ENCODE assay signal across 8 cellular contexts in the genomic region with DNA sequence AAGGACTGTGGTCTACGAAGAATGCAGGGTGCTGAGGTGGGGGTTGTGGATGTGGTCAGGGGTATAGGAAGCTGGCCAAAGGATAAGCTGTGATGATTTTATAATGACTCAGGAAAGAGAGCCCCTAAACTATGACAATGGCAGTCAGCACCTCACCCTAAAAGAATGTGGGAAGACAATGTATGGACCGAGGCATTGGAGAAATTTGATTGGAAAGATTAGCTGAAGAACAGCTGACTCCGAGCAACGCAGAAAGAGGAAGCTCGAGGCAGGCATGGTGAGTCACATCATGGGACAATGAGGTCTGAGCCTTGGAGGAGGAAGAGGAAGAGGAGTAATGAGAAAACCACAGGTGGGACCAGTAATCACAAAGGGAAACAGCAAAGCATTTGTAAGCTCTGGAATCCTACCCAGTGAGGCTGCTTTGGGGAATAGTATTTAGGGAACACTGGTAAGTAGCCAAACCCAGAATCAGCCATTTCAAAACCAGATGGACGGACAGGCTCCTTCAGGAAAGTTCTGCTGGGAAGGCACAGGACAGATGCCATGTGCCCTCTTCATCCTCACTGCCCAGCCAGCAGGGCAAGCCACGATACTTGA.
DNase-seq lines count a peak whose midpoint lies in the region; ATAC-seq, FAIRE-seq and TF ChIP-seq lines count a peak whose summit lies in the region.

No MANE protein-coding gene starts in this region.

- CTCF ChIA-PET in SK-N-SH (lab: Yijun Ruan, JAX), result no interaction called here

- peaks cover 92% of the 10 kb centered on the region for H3K79me2 ChIP-seq in SK-N-SH (ENCODE audit: insufficient read depth)

- no peaks in the 10 kb centered on the region for H3K27me3 Mint-ChIP-seq in osteocyte (ENCODE audit: unreplicated experiment)

- FAIRE-seq in GM18507 (lab: Jason Lieb, UNC), result peak; percentile 56

- H3K9me2 ChIP-seq in SK-N-SH, result no peaks in the 10 kb centered on the region

- no peak overlapping the region for H2AFZ ChIP-seq in SK-N-SH (ENCODE audit: low read depth)

- H3K9me3 ChIP-seq in SK-N-SH (no peaks in the 10 kb centered on the region), gastroesophageal sphincter (no peaks in the 10 kb centered on the region), sigmoid colon (no peaks in the 10 kb centered on the region)

- no peak overlapping the region for H3K27ac Mint-ChIP-seq in osteocyte (ENCODE audit: unreplicated experiment)

- 31% methylated on average over 7 of the region's 7 CpGs for WGBS in SK-N-SH (ENCODE audit: low lambda C conversion rate)
- 55 to 87% methylated on average over 6 to 7 of the region's 7 CpGs for WGBS in gastroesophageal sphincter (ENCODE audit: low coverage in 1 of 2), 2 donors
- WGBS in sigmoid colon, 2 donors, result 36 to 50% methylated on average over 7 of the region's 7 CpGs

- H3K27me3 ChIP-seq in SK-N-SH (ENCODE audit: insufficient read depth) (no peaks in the 10 kb centered on the region), gastroesophageal sphincter (no peaks in the 10 kb centered on the region), sigmoid colon (no peaks in the 10 kb centered on the region)

- no peak for TF ChIP-seq CTCF in SK-N-SH (IDR thresholded peaks at IDR 0.05)
- no peak for TF ChIP-seq CTCF in gastroesophageal sphincter (IDR thresholded peaks at IDR 0.05)
- no peak for TF ChIP-seq CTCF in sigmoid colon (IDR thresholded peaks at IDR 0.05)
- no peak for TF ChIP-seq CTCF in osteocyte (IDR thresholded peaks at IDR 0.05)

- H3F3A ChIP-seq in SK-N-SH (replicated peaks; ENCODE audit: insufficient read depth), result peaks cover 22% of the 10 kb centered on the region

- no peak for TF ChIP-seq RAD21 in SK-N-SH (IDR thresholded peaks at IDR 0.05; ENCODE audit: low read length)

- no peak for TF ChIP-seq POLR2A in gastroesophageal sphincter (IDR thresholded peaks at IDR 0.05)
- no peak for TF ChIP-seq POLR2A in sigmoid colon (IDR thresholded peaks at IDR 0.05)

- intact Hi-C loops in sigmoid colon (cut with DNase I), result no loop called here

- POLR2A ChIA-PET in SK-N-SH (lab: Yijun Ruan, JAX), result interaction anchor here (0.7 kb wide), 1 partner anchor 10 kb away, joined by 3 read pairs; no protein-coding TSS in a partner anchor

- peaks cover 11% of the 10 kb centered on the region for H3K36me3 Mint-ChIP-seq in osteocyte (ENCODE audit: unreplicated experiment)

- H4K20me1 ChIP-seq in SK-N-SH (ENCODE audit: insufficient read depth), result no peaks in the 10 kb centered on the region

- H3K4me3 ChIP-seq in SK-N-SH (ENCODE audit: low read depth in 2 of 2, low read length in 1 of 2) (no peak overlapping the region), gastroesophageal sphincter (no peak overlapping the region), sigmoid colon (no peak overlapping the region)

- no peak for DNase-seq in GM18507 (ENCODE audit: extremely low spot score, insufficient read length, low read depth)
- DNase-seq in SK-N-SH, result no peak
- peak; percentile 69 for DNase-seq in sigmoid colon
- DNase-seq in NCI-H446 (lab: John Stamatoyannopoulos, UW), result no peak
- no peak for DNase-seq in stimulated activated CD4-positive, alpha-beta T cell treated with anti-CD3 and anti-CD28 coated beads, Interleukin-4, amount 100 ng/mL, for 1 hour
- DNase-seq in osteocyte (ENCODE audit: extremely low spot score, unreplicated experiment), result no peak

- peak overlapping the region in 1 of 2 experiments; percentile 96; a peak in 2 of 4 replicates for H3K27ac ChIP-seq in SK-N-SH (ENCODE audit: low read depth in 2 of 2, low read length in 1 of 2)
- H3K27ac ChIP-seq in gastroesophageal sphincter, result peak overlapping the region in 3 of 4 donors; percentile 53 to 55 (median 53)
- H3K27ac ChIP-seq in sigmoid colon, result peak overlapping the region; percentile 9 to 56 (median 22)

- H3K9me3 Mint-ChIP-seq in osteocyte (ENCODE audit: unreplicated experiment), result no peaks in the 10 kb centered on the region

- peaks cover 44% of the 10 kb centered on the region for H3K4me1 Mint-ChIP-seq in osteocyte (ENCODE audit: unreplicated experiment)

- peak; percentile 34 for ATAC-seq in gastroesophageal sphincter
- ATAC-seq in HG02571 (IDR thresholded peaks at IDR 0.05; ENCODE audit: unreplicated experiment), result no peak

- H3K4me3 Mint-ChIP-seq in osteocyte (ENCODE audit: unreplicated experiment), result no peak overlapping the region

- TF ChIP-seq EP300 in SK-N-SH (IDR thresholded peaks at IDR 0.05; ENCODE audit: borderline replicate concordance in 1 of 2, low read depth in 1 of 2, low read length in 1 of 2) (peak in 1 of 2 experiments; percentile 96; a peak in 2 of 4 replicates), gastroesophageal sphincter (IDR thresholded peaks at IDR 0.05) (no peak), sigmoid colon (IDR thresholded peaks at IDR 0.05) (no peak)

- H3K4me2 ChIP-seq in SK-N-SH, result peak overlapping the region; percentile 59

- peaks cover 0 to 2% of the 10 kb centered on the region in 2 experiments for H3K36me3 ChIP-seq in SK-N-SH (replicated peaks in 1 of 2; ENCODE audit: control insufficient read depth in 1 of 2, insufficient read depth in 2 of 2, low read length in 1 of 2)
- H3K36me3 ChIP-seq in gastroesophageal sphincter, result no peaks in the 10 kb centered on the region
- H3K36me3 ChIP-seq in sigmoid colon, result no peaks in the 10 kb centered on the region

- peak overlapping the region; percentile 38 for H3K9ac ChIP-seq in SK-N-SH

- H3K4me1 ChIP-seq in SK-N-SH (ENCODE audit: control insufficient read depth in 1 of 2, insufficient read depth in 2 of 2, low read depth in 1 of 2, low read length in 1 of 2) (peaks cover 10 to 12% of the 10 kb centered on the region in 2 experiments; a peak in 3 of 4 replicates), gastroesophageal sphincter (peaks cover 9 to 66% (median 10%) of the 10 kb centered on the region in 3 donors), sigmoid colon (peaks cover 0 to 20% (median 16%) of the 10 kb centered on the region in 4 donors)

TF ChIP-seq in SK-N-SH, 30 proteins besides CTCF, POLR2A, EP300 and RAD21 (continues in another document):
- TF ChIP-seq JUND (IDR thresholded peaks at IDR 0.05), result peak; percentile 95
- TF ChIP-seq ZBTB33 (IDR thresholded peaks at IDR 0.05; ENCODE audit: borderline replicate concordance, low read depth), result peak; percentile 80
- TF ChIP-seq RXRA (IDR thresholded peaks at IDR 0.05; ENCODE audit: borderline replicate concordance, low read depth), result peak; percentile 78; the same call in 1 of the 2 replicates
- TF ChIP-seq RCOR1 (IDR thresholded peaks at IDR 0.05; ENCODE audit: low read length), result no peak
- peak; percentile 5; the same call in 1 of the 2 replicates for TF ChIP-seq REST (IDR thresholded peaks at IDR 0.05; ENCODE audit: low read depth, low read length)
- 0 out of 2 replicates have a peak, but pooled peaks have one; percentile 36 for TF ChIP-seq USF1 (IDR thresholded peaks at IDR 0.05; ENCODE audit: borderline replicate concordance, low read depth)
- TF ChIP-seq TEAD4 (IDR thresholded peaks at IDR 0.05; ENCODE audit: borderline replicate concordance, insufficient read depth), result peak; percentile 93
- TF ChIP-seq NRF1 (IDR thresholded peaks at IDR 0.05; ENCODE audit: low read depth, low read length), result no peak
- TF ChIP-seq NFIC (IDR thresholded peaks at IDR 0.05; ENCODE audit: borderline replicate concordance), result peak; percentile 93
- peak; percentile 92 for TF ChIP-seq TCF12 (IDR thresholded peaks at IDR 0.05)
